8 cellular contexts compared by ENCODE assay signal in genomic region chr3:24673596-24673995, GRCh38.
"Had no signal": no experiment of that assay in that cellular context is flagged by ENCODE, and none has a peak within 500 bp of the region (broad histone marks: within the 10 kb centered on the region; RNA-seq: fewer than 3 reads in every experiment).

No MANE protein-coding gene starts in this region.

- H2AFZ ChIP-seq: GM23248 had no signal

- H3K36me3 ChIP-seq: HAP-1 had no signal

- H3K27ac ChIP-seq: GM23248, HL-60 had no signal

- H3K4me3 ChIP-seq: GM23248, HAP-1 had no signal

- H3K9ac ChIP-seq: GM23248 had no signal

- ATAC-seq: HCT116, HepG2 had no signal

- DNase-seq: GM23248, GOT3, H7, HFFc6 had no signal

- H3K4me1 ChIP-seq: HAP-1 had no signal

- FAIRE-seq: HepG2 had no signal

- H3K9me3 ChIP-seq: HAP-1 had no signal
